Comparison of ENCODE assay signal across 16 cellular contexts in the genomic region with DNA sequence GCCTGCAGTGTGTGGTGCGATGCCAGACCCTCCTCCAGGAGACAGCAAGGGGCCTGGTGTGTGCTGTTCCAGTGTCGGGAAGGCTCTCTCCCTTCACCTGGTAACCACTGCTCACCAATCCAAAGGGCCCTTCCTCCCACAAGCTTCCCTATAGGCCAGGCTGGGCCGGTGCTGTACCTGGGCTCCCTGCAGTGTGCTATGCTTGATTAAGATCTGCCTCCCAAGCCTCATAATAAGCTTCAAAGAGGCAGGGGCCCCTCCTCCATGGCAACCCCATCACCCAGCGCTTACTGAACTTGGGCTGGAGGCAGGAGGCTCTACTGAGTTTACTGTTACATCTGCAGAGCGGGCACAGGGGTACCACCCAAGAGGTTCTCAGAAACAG. TPM values are rescaled to one million over a fixed set of nuclear protein-coding genes. Genes with fewer than 3 reads are reported as not detected.
A peak's percentile ranks its signal among the peaks of the same experiment; 100 is the strongest.
DNase-seq lines count a peak whose midpoint lies in the region; ATAC-seq and TF ChIP-seq lines count a peak whose summit lies in the region.
"Had no signal": no experiment of that assay in that cellular context is flagged by ENCODE, and none has a peak within 500 bp of the region (broad histone marks: within the 10 kb centered on the region; RNA-seq: fewer than 3 reads in every experiment).

No MANE protein-coding gene starts in this region.

- H3K27me3 ChIP-seq in layer of hippocampus (ENCODE audit: control insufficient read depth, insufficient read depth, low read length) (peaks cover 3% of the 10 kb centered on the region), thyroid gland (no peaks in the 10 kb centered on the region), lower lobe of right lung (ENCODE audit: low read depth) (peaks cover 36% of the 10 kb centered on the region)

- 73 to 76% methylated on average over 4 to 5 of the region's 5 CpGs for WGBS in thyroid gland, 2 donors

- H3K36me3 ChIP-seq in thyroid gland (no peaks in the 10 kb centered on the region), lower lobe of right lung (no peaks in the 10 kb centered on the region)

- intact Hi-C loops in activated CD8-positive, alpha-beta T cell treated with anti-CD3 and anti-CD28 coated beads for 36 hours (cut with micrococcal nuclease) = no loop called here
- intact Hi-C loops in thyroid gland (cut with DNase I) = loop anchor here (5.0 kb wide), 1 partner anchor 96 kb away; no protein-coding TSS in a partner anchor
- intact Hi-C loops in lower lobe of right lung (cut with DNase I) = loop anchor here (5.0 kb wide), 1 partner anchor 56 kb away; no protein-coding TSS in a partner anchor

- H3K4me1 Mint-ChIP-seq in activated CD8-positive, alpha-beta T cell treated with anti-CD3 and anti-CD28 coated beads, Interleukin-2, amount 10 ng/mL, durations not matched to agents 7 days and 5 days (ENCODE audit: low read depth) = peaks cover 49% of the 10 kb centered on the region
- peaks cover 32% of the 10 kb centered on the region for H3K4me1 Mint-ChIP-seq in activated CD8-positive, alpha-beta T cell treated with anti-CD3 and anti-CD28 coated beads for 36 hours (ENCODE audit: low read depth)
- peaks cover 37 to 47% (median 44%) of the 10 kb centered on the region in 3 donors for H3K4me1 Mint-ChIP-seq in T-cell

- peak overlapping the region; percentile 96 for H3K27ac ChIP-seq in layer of hippocampus (ENCODE audit: low read depth, low read length)
- peak overlapping the region; percentile 89 to 98 (median 92) for H3K27ac ChIP-seq in thyroid gland
- H3K27ac ChIP-seq in lower lobe of right lung = no peak overlapping the region

- H3K9me3 Mint-ChIP-seq in activated CD8-positive, alpha-beta T cell treated with anti-CD3 and anti-CD28 coated beads, Interleukin-2, amount 10 ng/mL, durations not matched to agents 7 days and 5 days (ENCODE audit: insufficient read depth) = no peaks in the 10 kb centered on the region
- H3K9me3 Mint-ChIP-seq in activated CD8-positive, alpha-beta T cell treated with anti-CD3 and anti-CD28 coated beads for 36 hours = no peaks in the 10 kb centered on the region
- H3K9me3 Mint-ChIP-seq in T-cell = no peaks in the 10 kb centered on the region
- H3K9me3 Mint-ChIP-seq: H9 had no signal

- POLR2A ChIA-PET in activated CD8-positive, alpha-beta T cell treated with anti-CD3 and anti-CD28 coated beads, Interleukin-2, amount 10 ng/mL, durations not matched to agents 7 days and 5 days (lab: Charles Lee) = interaction anchor here (7.8 kb wide), 1 partner anchor 55 kb away, joined by 255 read pairs; no protein-coding TSS in a partner anchor
- POLR2A ChIA-PET in activated CD8-positive, alpha-beta T cell treated with anti-CD3 and anti-CD28 coated beads for 36 hours (lab: Charles Lee) = no interaction called here
- POLR2A ChIA-PET in T-cell (lab: Charles Lee) = no interaction called here

- H3K27ac Mint-ChIP-seq in activated CD8-positive, alpha-beta T cell treated with anti-CD3 and anti-CD28 coated beads, Interleukin-2, amount 10 ng/mL, durations not matched to agents 7 days and 5 days = peak overlapping the region; percentile 21
- no peak overlapping the region for H3K27ac Mint-ChIP-seq in activated CD8-positive, alpha-beta T cell treated with anti-CD3 and anti-CD28 coated beads for 36 hours
- H3K27ac Mint-ChIP-seq in T-cell = peak overlapping the region; percentile 11 to 67
- H3K27ac Mint-ChIP-seq: H9 had no signal

- TF ChIP-seq CTCF in activated CD8-positive, alpha-beta T cell treated with anti-CD3 and anti-CD28 coated beads for 36 hours (IDR thresholded peaks at IDR 0.05) = no peak
- TF ChIP-seq CTCF in thyroid gland (IDR thresholded peaks at IDR 0.05) = no peak
- TF ChIP-seq CTCF in lower lobe of right lung (IDR thresholded peaks at IDR 0.05) = no peak

- no peak overlapping the region for H3K4me3 Mint-ChIP-seq in activated CD8-positive, alpha-beta T cell treated with anti-CD3 and anti-CD28 coated beads, Interleukin-2, amount 10 ng/mL, durations not matched to agents 7 days and 5 days
- H3K4me3 Mint-ChIP-seq in activated CD8-positive, alpha-beta T cell treated with anti-CD3 and anti-CD28 coated beads for 36 hours = no peak overlapping the region
- no peak overlapping the region for H3K4me3 Mint-ChIP-seq in T-cell
- H3K4me3 Mint-ChIP-seq: H9 had no signal

- H3K4me3 ChIP-seq in thyroid gland (replicated peaks in 1 of 3) (no peak overlapping the region), lower lobe of right lung (no peak overlapping the region)
- H3K4me3 ChIP-seq: GM12878 had no signal

- H3K4me1 ChIP-seq in thyroid gland = peaks cover 23 to 53% of the 10 kb centered on the region in 2 donors
- peaks cover 9% of the 10 kb centered on the region for H3K4me1 ChIP-seq in lower lobe of right lung

- ATAC-seq in activated CD8-positive, alpha-beta T cell treated with anti-CD3 and anti-CD28 coated beads, Interleukin-2, amount 10 ng/mL, durations not matched to agents 7 days and 5 days = no peak
- no peak for ATAC-seq in activated CD8-positive, alpha-beta T cell treated with anti-CD3 and anti-CD28 coated beads for 36 hours
- ATAC-seq in T-cell (replicated peaks in 1 of 4) (no peak), lower lobe of right lung (no peak)
- ATAC-seq: GM12878 had no signal

- peaks cover 13% of the 10 kb centered on the region for H3K36me3 Mint-ChIP-seq in activated CD8-positive, alpha-beta T cell treated with anti-CD3 and anti-CD28 coated beads, Interleukin-2, amount 10 ng/mL, durations not matched to agents 7 days and 5 days (ENCODE audit: low read depth)
- H3K36me3 Mint-ChIP-seq in activated CD8-positive, alpha-beta T cell treated with anti-CD3 and anti-CD28 coated beads for 36 hours (ENCODE audit: low read depth) = no peaks in the 10 kb centered on the region
- H3K36me3 Mint-ChIP-seq in T-cell = peaks cover 4% of the 10 kb centered on the region

- TF ChIP-seq POLR2A in thyroid gland (IDR thresholded peaks at IDR 0.05) = no peak

- no peaks in the 10 kb centered on the region for H3K27me3 Mint-ChIP-seq in activated CD8-positive, alpha-beta T cell treated with anti-CD3 and anti-CD28 coated beads, Interleukin-2, amount 10 ng/mL, durations not matched to agents 7 days and 5 days (ENCODE audit: low read depth)
- no peaks in the 10 kb centered on the region for H3K27me3 Mint-ChIP-seq in activated CD8-positive, alpha-beta T cell treated with anti-CD3 and anti-CD28 coated beads for 36 hours
- H3K27me3 Mint-ChIP-seq in T-cell = peaks cover 0 to 8% of the 10 kb centered on the region in 2 donors

- CTCF ChIA-PET in activated CD8-positive, alpha-beta T cell treated with anti-CD3 and anti-CD28 coated beads, Interleukin-2, amount 10 ng/mL, durations not matched to agents 7 days and 5 days (lab: Charles Lee) = interaction anchor here (1.9 to 11.8 kb wide), 4 partner anchors 13 to 185 kb away, joined by 7 to 693 read pairs (median 154); a partner anchor contains a TSS
- CTCF ChIA-PET in activated CD8-positive, alpha-beta T cell treated with anti-CD3 and anti-CD28 coated beads for 36 hours (lab: Charles Lee) = interaction anchor here (5.7 to 9.7 kb wide), 2 partner anchors 41 to 56 kb away, joined by 46 to 375 read pairs; no protein-coding TSS in a partner anchor
- CTCF ChIA-PET in T-cell (lab: Charles Lee) = interaction anchor here in 1 of 2 donors (1.0 to 4.1 kb wide), 2 partner anchors 58 to 94 kb away, joined by 3 to 32 read pairs; no protein-coding TSS in a partner anchor

- H3K9me3 ChIP-seq in thyroid gland (no peaks in the 10 kb centered on the region), lower lobe of right lung (no peaks in the 10 kb centered on the region)

- no peak for DNase-seq in activated CD8-positive, alpha-beta T cell treated with anti-CD3 and anti-CD28 coated beads, Interleukin-2, amount 10 ng/mL, durations not matched to agents 7 days and 5 days
- DNase-seq in activated CD8-positive, alpha-beta T cell treated with anti-CD3 and anti-CD28 coated beads for 36 hours = no peak
- DNase-seq in T-cell = no peak
- peak in 1 of 2 donors; percentile 47 for DNase-seq in thyroid gland
- DNase-seq in NOMO-1 treated with DMSO at 0.1 percent for 48 hours (lab: John Stamatoyannopoulos, UW; ENCODE audit: unreplicated experiment) = no peak
- no peak for DNase-seq in stimulated activated naive CD4-positive, alpha-beta T cell (lab: John Stamatoyannopoulos, UW)
- no peak for DNase-seq in lower lobe of right lung
- DNase-seq: DMS153, H9, Karpas-422, NCI-H2081 treated with DMSO at 0.1 percent for 48 hours, NCI-H526, OCI-M1 had no signal

RNA-seq across cellular contexts. Expression of a gene that starts 4.5 kb away (rescaled TPM):
- 100 to 1,000 TPM; 188 to 206 TPM for total RNA-seq in activated CD8-positive, alpha-beta T cell treated with anti-CD3 and anti-CD28 coated beads, Interleukin-2, amount 10 ng/mL, durations not matched to agents 7 days and 5 days
- total RNA-seq in activated CD8-positive, alpha-beta T cell treated with anti-CD3 and anti-CD28 coated beads for 36 hours = 10 to 100 TPM; 54.0 to 59.2 TPM
- total RNA-seq in T-cell = 100 to 1,000 TPM; 129 to 179 (median 150) TPM
- 10 to 100 TPM in 3 of 4 donors, 1 to 10 TPM in 1; 5.6 to 19.3 (median 13.3) TPM for total RNA-seq in thyroid gland
- 13.4 TPM for total RNA-seq in lower lobe of right lung
- total RNA-seq: A172, H9 had no signal
